In the genomic region with DNA sequence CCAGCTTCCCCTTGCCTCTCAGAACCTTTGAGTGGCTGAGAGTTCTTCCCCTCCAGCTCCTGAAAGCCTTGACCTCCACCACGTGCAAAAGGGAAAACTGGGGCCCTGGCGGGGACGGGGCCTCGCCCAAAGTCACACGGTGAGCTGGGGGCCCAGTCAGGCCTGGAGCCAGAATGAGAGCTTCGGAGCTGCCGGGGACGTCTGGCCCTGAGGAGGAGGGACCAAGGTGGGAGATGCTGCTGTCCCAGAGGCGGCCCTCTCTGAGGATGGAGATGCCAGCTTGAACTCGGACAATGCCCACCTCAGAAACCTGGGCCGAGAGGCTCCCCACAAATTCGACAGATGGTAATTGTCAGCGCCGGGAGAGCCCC, we compare ENCODE assay signal across 8 cellular contexts. TPM values are rescaled to one million over a fixed set of nuclear protein-coding genes. Genes with fewer than 3 reads are reported as not detected.
DNase-seq lines count a peak whose midpoint lies in the region; ATAC-seq, FAIRE-seq and TF ChIP-seq lines count a peak whose summit lies in the region.

No MANE protein-coding gene starts in this region.

- POLR2A ChIA-PET in A549 (lab: Yijun Ruan, JAX): interaction anchor here (1.2 kb wide), 1 partner anchor 26 kb away, joined by 3 read pairs; no protein-coding TSS in a partner anchor

- peaks cover 16% of the 10 kb centered on the region for H3K36me3 Mint-ChIP-seq in central memory CD8-positive, alpha-beta T cell (ENCODE audit: insufficient read depth)

- no peaks in the 10 kb centered on the region for H3K9me3 ChIP-seq in A549
- H3K9me3 ChIP-seq in HUES6 (ENCODE audit: control insufficient read depth, insufficient read depth, low read depth, low read length): no peaks in the 10 kb centered on the region
- H3K9me3 ChIP-seq in muscle layer of duodenum (ENCODE audit: control insufficient read depth in 1 of 2, low read length in 2 of 2): no peaks in the 10 kb centered on the region

- H3K27ac ChIP-seq in A549 (peak overlapping the region; percentile 89 to 95; a peak in 5 of 6 replicates), HUES6 (ENCODE audit: low read depth, low read length) (no peak overlapping the region), muscle layer of duodenum (ENCODE audit: low read length) (no peak overlapping the region)

- peak overlapping the region; percentile 58 for H3K9ac ChIP-seq in HUES6 (ENCODE audit: low read length)

- no peaks in the 10 kb centered on the region for H3K36me3 ChIP-seq in HUES6 (ENCODE audit: control insufficient read depth, insufficient read depth, low read length)
- H3K36me3 ChIP-seq in muscle layer of duodenum (ENCODE audit: control insufficient read depth in 1 of 2, insufficient read depth in 2 of 2, low read length in 2 of 2): no peaks in the 10 kb centered on the region

- H3K9me3 Mint-ChIP-seq in central memory CD8-positive, alpha-beta T cell: no peaks in the 10 kb centered on the region

- 66% methylated on average over 14 of the region's 14 CpGs for WGBS in A549 (ENCODE audit: missing lambda C conversion rate)

- no peak for TF ChIP-seq EP300 in A549 (IDR thresholded peaks at IDR 0.05)

- ATAC-seq in A549 (no peak; a peak in 1 of 6 replicates), HG03378 (IDR thresholded peaks at IDR 0.05; ENCODE audit: unreplicated experiment) (no peak)
- ATAC-seq in central memory CD8-positive, alpha-beta T cell (replicated peaks; ENCODE audit: extremely low read depth, poor library complexity, severe bottlenecking): no peak

- DNase-seq in A549 (ENCODE audit: low read depth in 1 of 2, low spot score in 1 of 2) (no peak), kidney tubule cell (ENCODE audit: low spot score) (no peak), NCI-H524 (lab: John Stamatoyannopoulos, UW) (no peak), 8988T (no peak)
- DNase-seq in central memory CD8-positive, alpha-beta T cell (ENCODE audit: low spot score in 2 of 2): no peak

- peak overlapping the region; percentile 97 for H3K4me3 ChIP-seq in A549
- H3K4me3 ChIP-seq in HUES6 (ENCODE audit: low read depth, low read length): peak overlapping the region; percentile 99
- peak overlapping the region; percentile 87 to 94 for H3K4me3 ChIP-seq in muscle layer of duodenum (ENCODE audit: low read depth in 1 of 2, low read length in 2 of 2)

- TF ChIP-seq POLR2A in A549 (IDR thresholded peaks at IDR 0.05; ENCODE audit: low read length): no peak

- H3K4me1 ChIP-seq in A549: peaks cover 8% of the 10 kb centered on the region; the same call in 1 of the 3 replicates
- H3K4me1 ChIP-seq in HUES6 (ENCODE audit: control insufficient read depth, insufficient read depth, low read length): no peaks in the 10 kb centered on the region
- peaks cover 0 to 15% of the 10 kb centered on the region in 2 donors for H3K4me1 ChIP-seq in muscle layer of duodenum (ENCODE audit: control insufficient read depth in 1 of 2, insufficient read depth in 2 of 2, low read length in 2 of 2)

- peak overlapping the region; percentile 80 for H3K4me3 Mint-ChIP-seq in central memory CD8-positive, alpha-beta T cell

- CTCF ChIA-PET in A549 (lab: Yijun Ruan, JAX): interaction anchor here (0.8 kb wide), 1 partner anchor 96 kb away, joined by 3 read pairs; no protein-coding TSS in a partner anchor

- TF ChIP-seq CTCF in A549 (IDR thresholded peaks at IDR 0.05): no peak

- H3K27me3 ChIP-seq in HUES6 (ENCODE audit: control insufficient read depth, insufficient read depth, low read length) (peaks cover 32% of the 10 kb centered on the region), muscle layer of duodenum (ENCODE audit: low read depth, low read length) (no peaks in the 10 kb centered on the region)

- peak overlapping the region; percentile 87 for H3K27ac Mint-ChIP-seq in central memory CD8-positive, alpha-beta T cell (ENCODE audit: low read depth)

- TF ChIP-seq RAD21 in A549 (conservative IDR thresholded peaks at IDR 0.05 in 1 of 2, IDR thresholded peaks at IDR 0.05 in 1 of 2): no peak

- no peaks in the 10 kb centered on the region for H3K27me3 Mint-ChIP-seq in central memory CD8-positive, alpha-beta T cell

- peak overlapping the region; percentile 97 for H3K4me2 ChIP-seq in A549

- H3K4me1 Mint-ChIP-seq in central memory CD8-positive, alpha-beta T cell: peaks cover 17% of the 10 kb centered on the region

- no peak for FAIRE-seq in A549 (lab: Jason Lieb, UNC)

TF ChIP-seq in A549, 52 proteins besides CTCF, POLR2A, EP300 and RAD21:
- TF ChIP-seq EHF (CRISPR knock-in tag; IDR thresholded peaks at IDR 0.05) (no peak), CHD4 (IDR thresholded peaks at IDR 0.05; ENCODE audit: borderline replicate concordance) (no peak)
- TF ChIP-seq, protein P1, sequence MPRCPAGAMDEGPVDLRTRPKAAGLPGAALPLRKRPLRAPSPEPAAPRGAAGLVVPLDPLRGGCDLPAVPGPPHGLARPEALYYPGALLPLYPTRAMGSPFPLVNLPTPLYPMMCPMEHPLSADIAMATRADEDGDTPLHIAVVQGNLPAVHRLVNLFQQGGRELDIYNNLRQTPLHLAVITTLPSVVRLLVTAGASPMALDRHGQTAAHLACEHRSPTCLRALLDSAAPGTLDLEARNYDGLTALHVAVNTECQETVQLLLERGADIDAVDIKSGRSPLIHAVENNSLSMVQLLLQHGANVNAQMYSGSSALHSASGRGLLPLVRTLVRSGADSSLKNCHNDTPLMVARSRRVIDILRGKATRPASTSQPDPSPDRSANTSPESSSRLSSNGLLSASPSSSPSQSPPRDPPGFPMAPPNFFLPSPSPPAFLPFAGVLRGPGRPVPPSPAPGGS (IDR thresholded peaks at IDR 0.05): no peak

RNA-seq across cellular contexts. Expression of a gene that starts 0.7 kb away (rescaled TPM):
- 0.61 and 0.77 TPM in 2 replicates for polyA plus RNA-seq in A549 (2011; rRNA removed)
- polyA plus RNA-seq in A549 (2012; cell fraction: cytosol; rRNA removed): 0.51 and 0.54 TPM in 2 replicates
- 0.86 and 1.1 TPM in 2 replicates for polyA plus RNA-seq in A549 (2012; cell fraction: nucleus; rRNA removed)
- 0.61 to 0.63 TPM (median 0.62 TPM) in 3 replicates for polyA plus RNA-seq in A549 (2017; fragmentation: RNase III; extraction: RNeasy Plus Mini Kit Qiagen cat#74134 plus additional on column Dnase treatment)
- 1.4 and 2.1 TPM in 2 replicates for polyA minus RNA-seq in A549 (2011; rRNA and poly(A)+ RNA removed)

RNA-seq across cellular contexts. Expression of a gene that starts 1.3 kb away (rescaled TPM):
- polyA plus RNA-seq in A549 (2011; rRNA removed): 3.1 and 4.1 TPM in 2 replicates
- polyA plus RNA-seq in A549 (2012; cell fraction: cytosol; rRNA removed): 4.7 and 5.5 TPM in 2 replicates
- polyA plus RNA-seq in A549 (2012; cell fraction: nucleus; rRNA removed): 3.7 and 3.8 TPM in 2 replicates
- polyA plus RNA-seq in A549 (2017; fragmentation: RNase III; extraction: RNeasy Plus Mini Kit Qiagen cat#74134 plus additional on column Dnase treatment): 3.6 to 4.7 TPM (median 3.7 TPM) in 3 replicates
- 4.7 and 5.4 TPM in 2 replicates for polyA minus RNA-seq in A549 (2011; rRNA and poly(A)+ RNA removed)

Comparison
In these comparisons a context has a peak if more than half of its experiments do, and no peak if none do; other contexts are left out.
1. H3K27ac ChIP-seq: peak in A549 (2 of 2); none in HUES6 (single experiment) and muscle layer of duodenum (single experiment).
2. Peak in every context shown above with its lines, with median percentiles within 50 percentile points of each other: H3K4me3 ChIP-seq.